In the genomic region with DNA sequence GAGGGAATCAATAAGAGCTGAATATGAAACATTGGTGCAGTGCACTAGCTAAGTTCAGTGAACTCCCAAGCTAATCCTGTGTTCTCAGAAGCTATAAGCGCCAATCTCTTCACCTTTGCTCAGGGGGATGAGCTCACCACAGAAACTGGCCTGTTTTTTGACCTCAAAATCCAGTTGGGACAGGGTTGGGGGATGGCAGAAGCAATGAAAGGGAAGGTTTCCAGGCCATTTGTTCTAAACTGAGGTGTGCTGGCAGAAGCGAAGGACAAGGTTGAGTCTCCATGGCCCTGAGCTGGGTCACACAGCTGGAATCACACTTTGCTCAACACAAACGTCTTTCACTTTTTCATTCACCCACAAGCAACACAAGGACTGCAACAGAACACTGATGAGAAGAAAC, we compare ENCODE assay signal across 20 cellular contexts.
"Had no signal": no experiment of that assay in that cellular context is flagged by ENCODE, and none has a peak within 500 bp of the region (broad histone marks: within the 10 kb centered on the region; RNA-seq: fewer than 3 reads in every experiment).

No MANE protein-coding gene starts in this region.

- H3K36me3 ChIP-seq: brain microvascular endothelial cell, esophagus muscularis mucosa, neutrophil, tibial nerve, vagina had no signal

- H3K27me3 ChIP-seq: brain microvascular endothelial cell, esophagus muscularis mucosa, neutrophil, vagina had no signal

- H3K4me3 ChIP-seq: esophagus muscularis mucosa, tibial nerve, vagina had no signal

- H3K4me1 ChIP-seq: esophagus muscularis mucosa, vagina had no signal

- ATAC-seq: activated CD4-positive, CD25-positive, alpha-beta regulatory T cell treated with anti-CD3 and anti-CD28 coated beads, Interleukin-2, amount 50 U/mL, for 24 hours; activated T-cell treated with anti-CD3 and anti-CD28 coated beads, Interleukin-2, amount 50 U/mL, for 72 hours; left colon had no signal

- H3K9me3 ChIP-seq: esophagus muscularis mucosa, neutrophil, tibial nerve, vagina had no signal

- H3K4me3 Mint-ChIP-seq: activated T-cell treated with anti-CD3 and anti-CD28 coated beads, Interleukin-2, amount 50 U/mL, for 72 hours had no signal

- FAIRE-seq: endothelial cell of umbilical vein, islet of Langerhans had no signal

- H3K27ac ChIP-seq: brain microvascular endothelial cell, esophagus muscularis mucosa, neutrophil, parathyroid adenoma, vagina had no signal

- H3K27ac Mint-ChIP-seq: activated T-cell treated with anti-CD3 and anti-CD28 coated beads, Interleukin-2, amount 50 U/mL, for 72 hours had no signal

- DNase-seq: activated CD4-positive, alpha-beta T cell treated with anti-CD3 and anti-CD28 coated beads, Interleukin-2, amount 50 U/mL, for 1 hour; activated CD8-positive, alpha-beta memory T cell treated with anti-CD3 and anti-CD28 coated beads for 24 hours; activated effector memory CD4-positive, alpha-beta T cell treated with anti-CD3 and anti-CD28 coated beads, Interleukin-2, amount 50 U/mL, for 16 hours; activated naive CD4-positive, alpha-beta T cell treated with anti-CD3 and anti-CD28 coated beads, Interleukin-2, amount 50 U/mL, for 16 hours; activated T-cell treated with anti-CD3 and anti-CD28 coated beads, Interleukin-2, amount 50 U/mL, for 72 hours; aorta; brain microvascular endothelial cell; effector CD8-positive, alpha-beta T cell; left colon; stimulated activated CD4-positive, alpha-beta T cell treated with anti-CD3 and anti-CD28 coated beads, Interleukin-2, amount 100 ng/mL, for 24 hours; stimulated activated naive CD4-positive, alpha-beta T cell treated with Interleukin-2 at 50 U/mL for 16 hours; substantia nigra had no signal
